In the genomic region with DNA sequence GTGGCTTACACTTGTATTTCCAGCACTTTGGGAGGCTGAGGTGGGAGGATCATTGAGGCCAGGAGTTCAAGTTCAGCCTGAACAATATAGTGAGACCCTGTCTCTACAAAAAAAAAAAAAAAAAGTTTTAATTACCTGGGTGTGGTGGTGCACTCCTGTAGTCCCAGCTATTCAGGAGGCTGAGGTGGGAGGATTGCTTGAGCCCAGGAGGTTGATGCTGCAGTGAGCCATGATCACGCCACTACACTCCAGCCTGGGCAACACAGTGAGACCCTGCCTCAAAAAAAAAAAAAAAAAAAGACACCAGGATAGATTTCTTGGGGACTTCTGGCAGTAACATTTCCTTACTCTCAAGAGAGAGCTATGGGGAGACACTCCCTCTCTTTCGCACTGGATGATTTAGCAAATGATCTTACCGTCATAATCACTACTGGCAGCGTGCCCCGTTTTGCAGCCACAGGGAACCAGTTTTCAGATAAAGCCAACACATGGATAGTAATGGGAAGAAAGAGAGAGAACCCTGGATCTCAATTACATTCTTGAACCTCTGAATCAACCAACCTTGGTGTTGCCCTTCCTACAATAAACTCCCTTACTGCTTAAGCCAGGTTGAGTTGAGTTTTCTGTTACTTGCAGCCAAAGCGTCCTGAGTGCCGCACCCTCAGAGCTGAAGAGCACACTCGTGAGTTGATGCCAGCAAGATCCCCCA, we compare ENCODE assay signal across 13 cellular contexts. TPM values are rescaled to one million over a fixed set of nuclear protein-coding genes. Genes with fewer than 3 reads are reported as not detected.
A peak's percentile ranks its signal among the peaks of the same experiment; 100 is the strongest.
DNase-seq lines count a peak whose midpoint lies in the region; ATAC-seq and TF ChIP-seq lines count a peak whose summit lies in the region.
"Had no signal": no experiment of that assay in that cellular context is flagged by ENCODE, and none has a peak within 500 bp of the region (broad histone marks: within the 10 kb centered on the region; RNA-seq: fewer than 3 reads in every experiment).

No MANE protein-coding gene starts in this region.

- H3K27me3 ChIP-seq in Peyer's patch = no peaks in the 10 kb centered on the region
- no peaks in the 10 kb centered on the region for H3K27me3 ChIP-seq in thyroid gland
- 0 out of 2 replicates have a peak, but pooled peaks cover 4% of the 10 kb centered on the region for H3K27me3 ChIP-seq in SJCRH30
- H3K27me3 ChIP-seq in left ventricle myocardium inferior (ENCODE audit: low read depth) = no peaks in the 10 kb centered on the region
- H3K27me3 ChIP-seq: BLaER1, vagina had no signal

- H3K4me3 ChIP-seq in Peyer's patch (no peak overlapping the region), thyroid gland (replicated peaks in 1 of 3) (no peak overlapping the region), SJCRH30 (no peak overlapping the region), left ventricle myocardium inferior (no peak overlapping the region)
- H3K4me3 ChIP-seq: BLaER1, smooth muscle cell, vagina had no signal

- H3K4me1 Mint-ChIP-seq in naive thymus-derived CD8-positive, alpha-beta T cell = peaks cover 0 to 11% (median 3%) of the 10 kb centered on the region in 4 donors

- H3K9me3 ChIP-seq in Peyer's patch = no peaks in the 10 kb centered on the region
- no peaks in the 10 kb centered on the region for H3K9me3 ChIP-seq in thyroid gland
- 0 out of 2 replicates have a peak, but pooled peaks cover 2% of the 10 kb centered on the region for H3K9me3 ChIP-seq in SJCRH30 (replicated peaks)
- no peaks in the 10 kb centered on the region for H3K9me3 ChIP-seq in left ventricle myocardium inferior (replicated peaks)
- H3K9me3 ChIP-seq: BLaER1, vagina had no signal

- H3K4me1 ChIP-seq in Peyer's patch (no peaks in the 10 kb centered on the region), thyroid gland (peaks cover 0 to 14% of the 10 kb centered on the region in 2 donors), SJCRH30 (peaks cover 2% of the 10 kb centered on the region; the same call in 1 of the 2 replicates), left ventricle myocardium inferior (no peaks in the 10 kb centered on the region)

- POLR2A ChIA-PET in naive thymus-derived CD8-positive, alpha-beta T cell (lab: Charles Lee) = no interaction called here

- TF ChIP-seq POLR2A in Peyer's patch (IDR thresholded peaks at IDR 0.05) = no peak
- TF ChIP-seq POLR2A in thyroid gland (IDR thresholded peaks at IDR 0.05) = no peak

- H3K9me3 Mint-ChIP-seq in activated naive CD4-positive, alpha-beta T cell treated with anti-CD3 and anti-CD28 coated beads, Interleukin-2, amount 50 U/mL, for 72 hours = peaks cover 0 to 7% of the 10 kb centered on the region in 2 donors
- H3K9me3 Mint-ChIP-seq in naive thymus-derived CD8-positive, alpha-beta T cell = no peaks in the 10 kb centered on the region

- intact Hi-C loops in thyroid gland (cut with DNase I) (no loop called here), left ventricle myocardium inferior (cut with micrococcal nuclease) (no loop called here)

- H3K36me3 ChIP-seq in Peyer's patch = no peaks in the 10 kb centered on the region
- H3K36me3 ChIP-seq in thyroid gland = no peaks in the 10 kb centered on the region
- no peaks in the 10 kb centered on the region for H3K36me3 ChIP-seq in SJCRH30
- no peaks in the 10 kb centered on the region for H3K36me3 ChIP-seq in left ventricle myocardium inferior
- H3K36me3 ChIP-seq: BLaER1, vagina had no signal

- peak overlapping the region; percentile 92 to 95 for H3K27ac Mint-ChIP-seq in activated naive CD4-positive, alpha-beta T cell treated with anti-CD3 and anti-CD28 coated beads, Interleukin-2, amount 50 U/mL, for 72 hours
- no peak overlapping the region for H3K27ac Mint-ChIP-seq in naive thymus-derived CD8-positive, alpha-beta T cell

- H3K4me3 Mint-ChIP-seq in naive thymus-derived CD8-positive, alpha-beta T cell = no peak overlapping the region

- no peak overlapping the region for H3K27ac ChIP-seq in Peyer's patch
- no peak overlapping the region for H3K27ac ChIP-seq in thyroid gland
- H3K27ac ChIP-seq in SJCRH30 = no peak overlapping the region
- H3K27ac ChIP-seq in left ventricle myocardium inferior (replicated peaks) = no peak overlapping the region
- H3K27ac ChIP-seq: BLaER1, vagina had no signal

- 62 to 65% methylated on average over 8 of the region's 8 CpGs for WGBS in thyroid gland, 2 donors

- H3K36me3 Mint-ChIP-seq in activated naive CD4-positive, alpha-beta T cell treated with anti-CD3 and anti-CD28 coated beads, Interleukin-2, amount 50 U/mL, for 72 hours = peaks cover 4 to 14% of the 10 kb centered on the region in 2 donors
- H3K36me3 Mint-ChIP-seq in naive thymus-derived CD8-positive, alpha-beta T cell = no peaks in the 10 kb centered on the region

- DNase-seq in activated naive CD4-positive, alpha-beta T cell treated with anti-CD3 and anti-CD28 coated beads, Interleukin-2, amount 50 U/mL, for 72 hours (ENCODE audit: low spot score in 2 of 2) = no peak
- no peak for DNase-seq in activated naive CD4-positive, alpha-beta T cell treated with anti-CD3 and anti-CD28 coated beads, Interleukin-2, amount 50 U/mL, for 16 hours
- DNase-seq in Peyer's patch (peak in 2 of 3 donors; percentile 58 to 74), thyroid gland (peak; percentile 17 to 25), SJCRH30 (no peak), left ventricle myocardium inferior (no peak)
- no peak for DNase-seq in naive thymus-derived CD8-positive, alpha-beta T cell
- DNase-seq: caudate nucleus, NCI-H1048 had no signal

- H3K27me3 Mint-ChIP-seq in naive thymus-derived CD8-positive, alpha-beta T cell = peaks cover 0 to 1% (median 0%) of the 10 kb centered on the region in 5 donors

- ATAC-seq in activated naive CD4-positive, alpha-beta T cell treated with anti-CD3 and anti-CD28 coated beads, Interleukin-2, amount 50 U/mL, for 72 hours = no peak
- ATAC-seq in esophagus mucosa = peak; percentile 67
- no peak for ATAC-seq in naive thymus-derived CD8-positive, alpha-beta T cell

- TF ChIP-seq CTCF in Peyer's patch (IDR thresholded peaks at IDR 0.05) (no peak), thyroid gland (IDR thresholded peaks at IDR 0.05) (no peak), left ventricle myocardium inferior (IDR thresholded peaks at IDR 0.05; ENCODE audit: borderline replicate concordance) (no peak)

RNA-seq across cellular contexts. Expression of a gene that starts 18.1 kb away (rescaled TPM):
- total RNA-seq in activated naive CD4-positive, alpha-beta T cell treated with anti-CD3 and anti-CD28 coated beads, Interleukin-2, amount 50 U/mL, for 72 hours = 100 to 1,000 TPM in 1 of 2 donors, 10 to 100 TPM in 1; 52.6 to 113 TPM
- total RNA-seq in Peyer's patch (10 to 100 TPM; 13.8 to 40.4 (median 22.0) TPM), esophagus mucosa (23.3 TPM), thyroid gland (10 to 100 TPM; 20.5 to 28.8 (median 24.9) TPM), left ventricle myocardium inferior (25.7 TPM)
- 64.3 and 72.3 TPM in 2 replicates for total RNA-seq in SJCRH30 (2014; rRNA removed; shearing (Covaris generic))
- 10 to 100 TPM; 53.8 to 56.7 TPM for total RNA-seq in naive thymus-derived CD8-positive, alpha-beta T cell
- 10 to 100 TPM; 29.1 to 31.9 (median 29.4) TPM for polyA plus RNA-seq in naive thymus-derived CD8-positive, alpha-beta T cell

Comparison
In these comparisons a context has a peak if more than half of its experiments do, and no peak if none do; other contexts are left out.
1. DNase-seq: peak in Peyer's patch (2 of 3) and thyroid gland (2 of 2); none in activated naive CD4-positive, alpha-beta T cell treated with anti-CD3 and anti-CD28 coated beads, Interleukin-2, amount 50 U/mL, for 72 hours (0 of 2), activated naive CD4-positive, alpha-beta T cell treated with anti-CD3 and anti-CD28 coated beads, Interleukin-2, amount 50 U/mL, for 16 hours (single experiment), SJCRH30 (0 of 2), naive thymus-derived CD8-positive, alpha-beta T cell (0 of 10) and left ventricle myocardium inferior (single experiment).
2. H3K27ac Mint-ChIP-seq: peak in activated naive CD4-positive, alpha-beta T cell treated with anti-CD3 and anti-CD28 coated beads, Interleukin-2, amount 50 U/mL, for 72 hours (2 of 2); none in naive thymus-derived CD8-positive, alpha-beta T cell (0 of 10).